In genomic region chr16:19008770-19009169, GRCh38 we compare ENCODE assay signal across 19 cellular contexts. TPM values are rescaled to one million over a fixed set of nuclear protein-coding genes. Genes with fewer than 3 reads are reported as not detected.
A peak's percentile ranks its signal among the peaks of the same experiment; 100 is the strongest.
DNase-seq lines count a peak whose midpoint lies in the region; ATAC-seq, FAIRE-seq and TF ChIP-seq lines count a peak whose summit lies in the region.
"Had no signal": no experiment of that assay in that cellular context is flagged by ENCODE, and none has a peak within 500 bp of the region (broad histone marks: within the 10 kb centered on the region; RNA-seq: fewer than 3 reads in every experiment).

No MANE protein-coding gene starts in this region.

- H3K79me2 ChIP-seq in keratinocyte (ENCODE audit: control insufficient read depth, insufficient read depth, low read length): peaks cover 3% of the 10 kb centered on the region
- no peaks in the 10 kb centered on the region for H3K79me2 ChIP-seq in PC-9 (ENCODE audit: low read depth)

- no peaks in the 10 kb centered on the region for H3K9me2 ChIP-seq in PC-9 (ENCODE audit: insufficient read depth)

- no peak overlapping the region for H3K9ac ChIP-seq in IMR-90 (ENCODE audit: low read depth, low read length)
- no peak overlapping the region for H3K9ac ChIP-seq in keratinocyte (ENCODE audit: control insufficient read depth, extremely low read depth, insufficient read depth, low read length)

- peaks cover 10% of the 10 kb centered on the region for H3F3A ChIP-seq in PC-9 (ENCODE audit: insufficient read depth, low read depth)

- 40% methylated on average over 1 of the region's 3 CpGs; no CpG with 5 or more reads in 1 of the 2 experiments for WGBS in IMR-90 (ENCODE audit: extremely low coverage in 2 of 2, insufficient read length in 1 of 2), 2 experiments

- in situ Hi-C loops in IMR-90 (cut with MboI; ENCODE audit: low sequenced_read_pairs): no loop called here

- H3K23ac ChIP-seq in IMR-90 (ENCODE audit: low read depth, low read length): no peak overlapping the region

- no peak overlapping the region for H3K4me3 ChIP-seq in AG09309 (ENCODE audit: control insufficient read depth, low read depth, low read length)
- H3K4me3 ChIP-seq in IMR-90 (ENCODE audit: insufficient read depth, low read depth, low read length): no peak overlapping the region
- no peak overlapping the region for H3K4me3 ChIP-seq in cardiac fibroblast (replicated peaks in 1 of 2; ENCODE audit: low read depth in 2 of 2, low read length in 2 of 2)
- H3K4me3 ChIP-seq in keratinocyte (ENCODE audit: control insufficient read depth in 2 of 3, extremely low read depth in 1 of 3, insufficient read depth in 2 of 3, low read depth in 1 of 3, low read length in 3 of 3): no peak overlapping the region
- no peak overlapping the region for H3K4me3 ChIP-seq in PC-9

- H4K20me1 ChIP-seq in IMR-90 (ENCODE audit: insufficient read depth, low read length) (no peaks in the 10 kb centered on the region), keratinocyte (ENCODE audit: control insufficient read depth, extremely low read depth, insufficient read depth, low read length) (no peaks in the 10 kb centered on the region), PC-9 (ENCODE audit: insufficient read depth) (no peaks in the 10 kb centered on the region)

- no peak overlapping the region for H2AK9ac ChIP-seq in IMR-90 (replicated peaks; ENCODE audit: low read depth, low read length, poor library complexity)

- H2AFZ ChIP-seq in IMR-90 (replicated peaks; ENCODE audit: low read length, poor library complexity): no peak overlapping the region
- no peak overlapping the region for H2AFZ ChIP-seq in keratinocyte (ENCODE audit: control insufficient read depth, low read length)
- no peak overlapping the region for H2AFZ ChIP-seq in PC-9

- POLR2A ChIA-PET in IMR-90 (lab: Charles Lee; ENCODE audit: unreplicated experiment): interaction anchor here (0.5 kb wide), 1 partner anchor 104 kb away, joined by 5 read pairs; no protein-coding TSS in a partner anchor
- POLR2A ChIA-PET in PC-9 (lab: Charles Lee; ENCODE audit: unreplicated experiment): interaction anchor here (0.5 to 1.3 kb wide), 5 partner anchors 10 to 218 kb away, joined by 3 to 19 read pairs (median 6); partner anchors contain the start of genes ARL6IP1 and RPS15A

- no peak for TF ChIP-seq POLR2A in IMR-90 (IDR thresholded peaks at IDR 0.05; ENCODE audit: low read depth, low read length)

- H4K5ac ChIP-seq in IMR-90 (ENCODE audit: low read depth, low read length): no peak overlapping the region

- H3K18ac ChIP-seq in IMR-90 (ENCODE audit: low read depth, low read length): no peak overlapping the region

- intact Hi-C loops in IMR-90 (cut with micrococcal nuclease) (no loop called here), PC-9 (cut with micrococcal nuclease; ENCODE audit: unreplicated experiment) (loop anchor here (1.0 to 2.0 kb wide), 3 partner anchors 10 to 58 kb away; partner anchors contain the start of genes COQ7 and TMC7)

- H2BK20ac ChIP-seq in IMR-90 (ENCODE audit: low read depth, low read length): no peak overlapping the region

- H4K8ac ChIP-seq in IMR-90 (ENCODE audit: low read depth in 2 of 2, low read length in 2 of 2): no peak overlapping the region

- no peaks in the 10 kb centered on the region; the same call in 1 of the 2 replicates for H3K9me3 ChIP-seq in IMR-90 (ENCODE audit: control insufficient read depth, insufficient read depth, low read length)
- H3K9me3 ChIP-seq in keratinocyte (ENCODE audit: control insufficient read depth, low read depth, low read length): no peaks in the 10 kb centered on the region
- H3K9me3 ChIP-seq in PC-9 (ENCODE audit: insufficient read depth, low read depth): no peaks in the 10 kb centered on the region
- H3K9me3 ChIP-seq: neutrophil had no signal

- TF ChIP-seq CTCF in AG09309 (IDR thresholded peaks at IDR 0.05; ENCODE audit: control insufficient read depth, insufficient read depth, low read depth, low read length, missing control alignments) (no peak), IMR-90 (conservative IDR thresholded peaks at IDR 0.05; ENCODE audit: low read depth, low read length) (no peak), cardiac fibroblast (IDR thresholded peaks at IDR 0.05; ENCODE audit: low read depth, low read length) (no peak), keratinocyte (optimal IDR thresholded peaks at IDR 0.05 in 1 of 3, IDR thresholded peaks at IDR 0.05 in 1 of 3, conservative IDR thresholded peaks at IDR 0.05 in 1 of 3; ENCODE audit: extremely low read depth in 1 of 3, insufficient read depth in 2 of 3, low read length in 3 of 3) (no peak), PC-9 (conservative IDR thresholded peaks at IDR 0.05) (no peak)

- H3K27ac ChIP-seq in IMR-90 (ENCODE audit: insufficient read depth, low read length) (no peak overlapping the region), keratinocyte (ENCODE audit: control insufficient read depth, insufficient read depth, low read length) (no peak overlapping the region), PC-9 (no peak overlapping the region)
- H3K27ac ChIP-seq: foreskin keratinocyte, neutrophil had no signal

- H2AK5ac ChIP-seq in IMR-90 (ENCODE audit: low read depth, low read length): no peak overlapping the region

- DNase-seq in AG09309 (ENCODE audit: low read depth) (peak; percentile 63), IMR-90 (peak; percentile 72), cardiac fibroblast (ENCODE audit: low read depth in 2 of 2) (peak; percentile 16 to 47), keratinocyte (ENCODE audit: low read depth, low spot score) (no peak), mesenteric fat pad (ENCODE audit: low spot score) (no peak), PC-9 (no peak), C1 segment of cervical spinal cord (lab: John Stamatoyannopoulos, UW) (no peak)
- DNase-seq: activated CD4-positive, alpha-beta T cell treated with anti-CD3 and anti-CD28 coated beads, Interleukin-2, amount 50 U/mL, for 4 hours; activated naive CD4-positive, alpha-beta T cell treated with anti-CD3 and anti-CD28 coated beads, Interleukin-2, amount 10 ng/mL, durations not matched to agents 7 days and 5 days; AML-193; effector CD4-positive, alpha-beta T cell; GDM1; left colon; NCI-H1105; retina had no signal

- peaks cover 10% of the 10 kb centered on the region for H3K4me1 ChIP-seq in IMR-90 (ENCODE audit: control insufficient read depth, insufficient read depth, low read length)
- peaks cover 38% of the 10 kb centered on the region for H3K4me1 ChIP-seq in keratinocyte (ENCODE audit: control insufficient read depth, extremely low read depth, insufficient read depth, low read length)
- peaks cover 11% of the 10 kb centered on the region for H3K4me1 ChIP-seq in PC-9 (replicated peaks; ENCODE audit: insufficient read depth)

- no peak overlapping the region for H2BK15ac ChIP-seq in IMR-90 (ENCODE audit: low read depth, low read length)

- BruUV-seq in IMR-90 (replicated peaks; lab: Mats Ljungman, UMichigan) (no TSS peak), PC-9 (replicated peaks; lab: Mats Ljungman, UMichigan) (no TSS peak)

- H3K36me3 ChIP-seq in IMR-90 (ENCODE audit: control insufficient read depth, insufficient read depth, low read length) (no peaks in the 10 kb centered on the region), keratinocyte (ENCODE audit: control insufficient read depth in 2 of 2, extremely low read depth in 1 of 2, insufficient read depth in 2 of 2, low read length in 2 of 2) (peaks cover 3 to 16% of the 10 kb centered on the region in 2 experiments), PC-9 (ENCODE audit: low read depth) (no peaks in the 10 kb centered on the region)
- H3K36me3 ChIP-seq: neutrophil had no signal

- H3K56ac ChIP-seq in IMR-90 (ENCODE audit: extremely low read depth, insufficient read depth, low read length): no peak overlapping the region

- H3K27me3 ChIP-seq in IMR-90 (ENCODE audit: control insufficient read depth, insufficient read depth, low read length) (no peaks in the 10 kb centered on the region), keratinocyte (ENCODE audit: control insufficient read depth, extremely low read depth, insufficient read depth, low read length) (no peaks in the 10 kb centered on the region), PC-9 (ENCODE audit: insufficient read depth, low read depth) (no peaks in the 10 kb centered on the region)
- H3K27me3 ChIP-seq: foreskin keratinocyte, neutrophil had no signal

- H3K4ac ChIP-seq in IMR-90 (ENCODE audit: low read depth, low read length): no peak overlapping the region

- no peak overlapping the region for H4K91ac ChIP-seq in IMR-90 (ENCODE audit: insufficient read depth, low read depth, low read length)

- no peak overlapping the region for H3K14ac ChIP-seq in IMR-90 (replicated peaks; ENCODE audit: low read depth, low read length)

- ATAC-seq in IMR-90 (ENCODE audit: low read depth) (peak; percentile 73), GM19395 (IDR thresholded peaks at IDR 0.05; ENCODE audit: unreplicated experiment) (no peak)
- ATAC-seq: left colon had no signal

- dilution Hi-C loops in IMR-90 (cut with HindIII; ENCODE audit: low sequenced_read_pairs, unreplicated experiment) (no loop called here), keratinocyte (cut with MboI; ENCODE audit: extremely low pct_ligation_motif_present, low sequenced_read_pairs) (no loop called here)

- no peaks in the 10 kb centered on the region for H3K9me1 ChIP-seq in IMR-90 (ENCODE audit: insufficient read depth, low read length)
- no peaks in the 10 kb centered on the region for H3K9me1 ChIP-seq in keratinocyte (ENCODE audit: control insufficient read depth, extremely low read depth, insufficient read depth, low read length)

- H3K79me1 ChIP-seq in IMR-90 (ENCODE audit: low read depth in 1 of 2, low read length in 2 of 2): no peaks in the 10 kb centered on the region

- no peak for TF ChIP-seq RAD21 in IMR-90 (IDR thresholded peaks at IDR 0.05; ENCODE audit: low read length)

- H2BK5ac ChIP-seq in IMR-90 (ENCODE audit: low read depth, low read length, poor library complexity, severe bottlenecking): no peak overlapping the region

- peak; percentile 41 for FAIRE-seq in keratinocyte (lab: Jason Lieb, UNC)
- FAIRE-seq: D721Med had no signal

- H2BK120ac ChIP-seq in IMR-90 (ENCODE audit: low read depth, low read length): no peak overlapping the region

- H3K4me2 ChIP-seq in IMR-90 (ENCODE audit: low read depth, low read length): no peak overlapping the region
- peak overlapping the region; percentile 42 for H3K4me2 ChIP-seq in keratinocyte (ENCODE audit: control insufficient read depth, extremely low read depth, insufficient read depth, low read depth, low read length)
- no peak overlapping the region for H3K4me2 ChIP-seq in PC-9

- CTCF ChIA-PET in IMR-90 (lab: Yijun Ruan, JAX): no interaction called here
- CTCF ChIA-PET in PC-9 (lab: Charles Lee): interaction anchor here (1.1 to 2.1 kb wide), 3 partner anchors 10 to 59 kb away, joined by 9 to 19 read pairs (median 10); partner anchors contain the start of genes COQ7 and TMC7

RNA-seq across cellular contexts. Expression of gene TMC7, which starts 25.0 kb away (rescaled TPM):
- total RNA-seq in IMR-90 (2012; rRNA removed): 0.28 and 0.36 TPM in 2 replicates
- 0.16 and 0.27 TPM in 2 replicates for polyA plus RNA-seq in IMR-90 (2012; rRNA removed)
- polyA plus RNA-seq in IMR-90 (2012; cell fraction: cytosol; rRNA removed): 0.05 and 0.11 TPM in 2 replicates
- polyA plus RNA-seq in IMR-90 (2012; cell fraction: nucleus; rRNA removed; ENCODE audit: low replicate concordance): 0.12 and 0.24 TPM in 2 replicates
- polyA plus RNA-seq in keratinocyte: 6.4 to 8.5 TPM (median 6.4 TPM) in 3 replicates
- polyA plus RNA-seq in keratinocyte (2011; ENCODE audit: low read depth): 4.9 TPM
- 2.9 and 5.0 TPM in 2 replicates for polyA plus RNA-seq in keratinocyte (2011; cell fraction: cytosol; rRNA removed)
- 11.3 and 11.9 TPM in 2 replicates for polyA plus RNA-seq in keratinocyte (2011; cell fraction: nucleus; rRNA removed)
- polyA plus RNA-seq in keratinocyte (2012; ENCODE audit: low replicate concordance): 2.8 and 5.1 TPM in 2 replicates
- 7.1 to 11.0 TPM (median 9.1 TPM) in 3 replicates for polyA minus RNA-seq in keratinocyte
- polyA minus RNA-seq in keratinocyte (2011; cell fraction: cytosol; rRNA and poly(A)+ RNA removed): 5.9 TPM
- polyA minus RNA-seq in keratinocyte (2011; cell fraction: nucleus; rRNA and poly(A)+ RNA removed): 7.4 and 13.6 TPM in 2 replicates
- total RNA-seq in mesenteric fat pad: 3.2 TPM
- 4.3 and 4.4 TPM in 2 replicates for total RNA-seq in PC-9 (2021)

RNA-seq across cellular contexts. Expression of gene COQ7, which starts 58.6 kb away (rescaled TPM):
- total RNA-seq in IMR-90 (2012; rRNA removed): 10.9 and 15.0 TPM in 2 replicates
- 9.4 and 13.6 TPM in 2 replicates for polyA plus RNA-seq in IMR-90 (2012; rRNA removed)
- 9.4 and 10.0 TPM in 2 replicates for polyA plus RNA-seq in IMR-90 (2012; cell fraction: cytosol; rRNA removed)
- 5.1 and 17.6 TPM in 2 replicates for polyA plus RNA-seq in IMR-90 (2012; cell fraction: nucleus; rRNA removed; ENCODE audit: low replicate concordance)
- polyA plus RNA-seq in keratinocyte: 8.0 to 11.0 TPM (median 11.0 TPM) in 3 replicates
- 12.0 TPM for polyA plus RNA-seq in keratinocyte (2011; ENCODE audit: low read depth)
- polyA plus RNA-seq in keratinocyte (2011; cell fraction: cytosol; rRNA removed): 6.4 and 10.2 TPM in 2 replicates
- polyA plus RNA-seq in keratinocyte (2011; cell fraction: nucleus; rRNA removed): 8.8 and 10.4 TPM in 2 replicates
- 6.5 and 10.4 TPM in 2 replicates for polyA plus RNA-seq in keratinocyte (2012; ENCODE audit: low replicate concordance)
- 3.6 to 11.5 TPM (median 10.5 TPM) in 3 replicates for polyA minus RNA-seq in keratinocyte
- polyA minus RNA-seq in keratinocyte (2011; cell fraction: cytosol; rRNA and poly(A)+ RNA removed): 6.9 TPM
- polyA minus RNA-seq in keratinocyte (2011; cell fraction: nucleus; rRNA and poly(A)+ RNA removed): 2.1 and 4.6 TPM in 2 replicates
- 11.3 TPM for total RNA-seq in mesenteric fat pad
- total RNA-seq in PC-9 (2021): 26.9 and 30.7 TPM in 2 replicates

Comparison
In these comparisons a context has a peak if more than half of its experiments do, and no peak if none do; other contexts are left out.
1. DNase-seq: peak in AG09309 (single experiment), IMR-90 (single experiment) and cardiac fibroblast (2 of 2); none in keratinocyte (single experiment), mesenteric fat pad (single experiment), PC-9 (0 of 2) and C1 segment of cervical spinal cord (0 of 14).